ENCODE assay signal across 2 cellular contexts in the genomic region with DNA sequence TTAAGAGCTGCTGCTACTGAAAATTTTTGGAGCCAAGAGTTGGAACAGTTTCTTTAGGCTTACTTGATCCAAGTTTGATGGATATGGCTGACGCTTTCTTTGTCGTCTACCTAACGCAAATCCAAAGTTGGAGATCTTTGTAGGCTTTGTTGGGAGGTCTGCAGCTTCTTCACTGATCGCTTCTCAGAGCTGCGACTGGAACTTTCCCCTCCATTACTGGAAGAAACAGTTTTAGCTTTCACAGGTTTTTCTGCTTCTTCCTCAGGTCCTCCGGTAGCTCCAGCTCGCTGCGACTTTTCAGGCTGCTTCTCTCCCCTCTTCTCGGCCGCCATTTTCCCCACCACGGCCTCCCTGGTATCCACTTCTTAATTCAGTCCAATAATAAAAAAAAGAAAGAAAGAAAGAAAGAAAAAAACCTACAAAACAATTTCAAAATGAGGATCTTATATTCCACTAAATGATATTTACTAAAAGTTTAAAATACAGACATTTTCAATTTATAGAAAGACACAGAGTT.
TF ChIP-seq lines count a peak whose summit lies in the region.

No MANE protein-coding gene starts in this region.

TF ChIP-seq in H1, 55 proteins besides CTCF, POLR2A, EP300 and RAD21:
- no peak for TF ChIP-seq CHD2 (IDR thresholded peaks at IDR 0.05; ENCODE audit: low read length)
- no peak for TF ChIP-seq CEBPB (IDR thresholded peaks at IDR 0.05; ENCODE audit: low read depth, low read length)
- TF ChIP-seq CHD1 (IDR thresholded peaks at IDR 0.05; ENCODE audit: low read depth, low read length), result no peak
- no peak for TF ChIP-seq CBX8 (IDR thresholded peaks at IDR 0.05; ENCODE audit: borderline replicate concordance, low read depth, low read length)
- TF ChIP-seq HDAC6 (IDR thresholded peaks at IDR 0.05; ENCODE audit: low read depth, low read length), result no peak
- TF ChIP-seq, protein P1, sequence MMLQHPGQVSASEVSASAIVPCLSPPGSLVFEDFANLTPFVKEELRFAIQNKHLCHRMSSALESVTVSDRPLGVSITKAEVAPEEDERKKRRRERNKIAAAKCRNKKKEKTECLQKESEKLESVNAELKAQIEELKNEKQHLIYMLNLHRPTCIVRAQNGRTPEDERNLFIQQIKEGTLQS (IDR thresholded peaks at IDR 0.05; ENCODE audit: insufficient read depth, low read depth, low read length), result no peak
- TF ChIP-seq, protein P2, sequence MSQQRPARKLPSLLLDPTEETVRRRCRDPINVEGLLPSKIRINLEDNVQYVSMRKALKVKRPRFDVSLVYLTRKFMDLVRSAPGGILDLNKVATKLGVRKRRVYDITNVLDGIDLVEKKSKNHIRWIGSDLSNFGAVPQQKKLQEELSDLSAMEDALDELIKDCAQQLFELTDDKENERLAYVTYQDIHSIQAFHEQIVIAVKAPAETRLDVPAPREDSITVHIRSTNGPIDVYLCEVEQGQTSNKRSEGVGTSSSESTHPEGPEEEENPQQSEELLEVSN (IDR thresholded peaks at IDR 0.05), result no peak
- TF ChIP-seq RXRA (IDR thresholded peaks at IDR 0.05; ENCODE audit: insufficient read depth, low read depth, low read length), result no peak
- TF ChIP-seq RFX5 (IDR thresholded peaks at IDR 0.05; ENCODE audit: borderline replicate concordance, low read depth, low read length), result no peak
- TF ChIP-seq BRCA1 (IDR thresholded peaks at IDR 0.05; ENCODE audit: low read depth, low read length), result no peak
- TF ChIP-seq RBBP5 (IDR thresholded peaks at IDR 0.05; ENCODE audit: borderline replicate concordance, low read depth, low read length), result no peak
- no peak for TF ChIP-seq KDM1A (IDR thresholded peaks at IDR 0.05; ENCODE audit: borderline replicate concordance, low read length)
- TF ChIP-seq BCL11A (IDR thresholded peaks at IDR 0.05; ENCODE audit: low read depth in 2 of 2, low read length in 2 of 2), result no peak
- no peak for TF ChIP-seq PHF8 (conservative IDR thresholded peaks at IDR 0.05; ENCODE audit: low read depth, low read length)
- no peak for TF ChIP-seq SUZ12 (IDR thresholded peaks at IDR 0.05; ENCODE audit: low read length)
- TF ChIP-seq NRF1 (IDR thresholded peaks at IDR 0.05; ENCODE audit: low read depth, low read length), result no peak
- TF ChIP-seq SRF (IDR thresholded peaks at IDR 0.05; ENCODE audit: low read depth, low read length), result no peak
- no peak for TF ChIP-seq EGR1 (IDR thresholded peaks at IDR 0.05; ENCODE audit: borderline replicate concordance, low read depth, low read length)
- TF ChIP-seq, protein P3, sequence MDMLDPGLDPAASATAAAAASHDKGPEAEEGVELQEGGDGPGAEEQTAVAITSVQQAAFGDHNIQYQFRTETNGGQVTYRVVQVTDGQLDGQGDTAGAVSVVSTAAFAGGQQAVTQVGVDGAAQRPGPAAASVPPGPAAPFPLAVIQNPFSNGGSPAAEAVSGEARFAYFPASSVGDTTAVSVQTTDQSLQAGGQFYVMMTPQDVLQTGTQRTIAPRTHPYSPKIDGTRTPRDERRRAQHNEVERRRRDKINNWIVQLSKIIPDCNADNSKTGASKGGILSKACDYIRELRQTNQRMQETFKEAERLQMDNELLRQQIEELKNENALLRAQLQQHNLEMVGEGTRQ (IDR thresholded peaks at IDR 0.05; ENCODE audit: low read length), result no peak
- TF ChIP-seq TAF7 (optimal IDR thresholded peaks at IDR 0.05; ENCODE audit: borderline replicate concordance, low read depth, low read length), result no peak
TF ChIP-seq in H1: peak in this region for 0.

TF ChIP-seq in WTC11, 78 proteins besides CTCF, POLR2A, EP300 and RAD21:
- no peak for TF ChIP-seq ZNF219 (CRISPR knock-in tag; IDR thresholded peaks at IDR 0.05; ENCODE audit: borderline replicate concordance)
- no peak for TF ChIP-seq TP53 (CRISPR knock-in tag; IDR thresholded peaks at IDR 0.05)
